9 cellular contexts compared by ENCODE assay signal in genomic region chr21:42937034-42937940, GRCh38. TPM values are rescaled to one million over a fixed set of nuclear protein-coding genes. Genes with fewer than 3 reads are reported as not detected.
"Had no signal": no experiment of that assay in that cellular context is flagged by ENCODE, and none has a peak within 500 bp of the region (broad histone marks: within the 10 kb centered on the region; RNA-seq: fewer than 3 reads in every experiment).

No MANE protein-coding gene starts in this region.

RNA-seq across cellular contexts. Expression of gene ERVH48-1, which starts 11.9 kb away (rescaled TPM):
- total RNA-seq: activated CD8-positive, alpha-beta memory T cell treated with anti-CD3 and anti-CD28 coated beads, Interleukin-2, amount 10 ng/mL, durations not matched to agents 7 days and 5 days; epithelial cell of proximal tubule; left cardiac atrium; lower lobe of right lung; mucosa of gallbladder; natural killer cell treated with Interleukin-12 subunit alpha and Interleukin-12 subunit beta and Interleukin-15 and Interleukin-18, amount 100 ng/mL, for 72 hours; omental fat pad; pulmonary artery endothelial cell had no signal
- polyA plus RNA-seq: immature natural killer cell had no signal
